8 cellular contexts compared by ENCODE assay signal in the genomic region with DNA sequence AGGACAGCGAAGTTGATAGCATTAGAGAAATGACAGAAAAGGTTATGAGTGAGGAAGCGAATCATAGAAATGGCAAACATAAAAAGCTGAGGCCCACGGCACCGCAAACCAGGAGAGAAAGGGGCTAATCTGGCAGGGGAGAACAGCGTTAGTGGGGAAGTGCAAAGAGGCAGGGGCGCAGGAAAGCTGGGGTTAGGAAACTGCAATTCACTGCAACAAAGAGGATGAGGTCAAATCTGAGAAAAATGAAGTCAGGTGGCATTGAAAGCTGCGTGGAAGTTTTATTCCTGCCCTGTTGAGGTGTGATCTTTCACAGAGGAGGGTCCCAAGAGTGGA. TPM values are rescaled to one million over a fixed set of nuclear protein-coding genes. Genes with fewer than 3 reads are reported as not detected.
DNase-seq lines count a peak whose midpoint lies in the region; ATAC-seq, FAIRE-seq and TF ChIP-seq lines count a peak whose summit lies in the region.

No MANE protein-coding gene starts in this region.

- H3K27ac Mint-ChIP-seq in IgD-negative memory B cell (peak overlapping the region; percentile 3 to 97 (median 89)), immature natural killer cell (peak overlapping the region; percentile 75 to 93 (median 85))

- FAIRE-seq in GM12891 (lab: Jason Lieb, UNC): peak; percentile 75

- H3K9me3 Mint-ChIP-seq in IgD-negative memory B cell: no peaks in the 10 kb centered on the region
- H3K9me3 Mint-ChIP-seq in immature natural killer cell: no peaks in the 10 kb centered on the region

- H3K27me3 Mint-ChIP-seq in IgD-negative memory B cell (peaks cover 1% of the 10 kb centered on the region), immature natural killer cell (ENCODE audit: low read depth in 3 of 3) (peaks cover 2 to 7% (median 4%) of the 10 kb centered on the region in 3 donors)

- H3K4me3 ChIP-seq in ascending aorta (peak overlapping the region; percentile 83 to 86), thoracic aorta (peak overlapping the region; percentile 100)

- H3K4me3 Mint-ChIP-seq in IgD-negative memory B cell (peak overlapping the region; percentile 88 to 96 (median 92)), immature natural killer cell (peak overlapping the region; percentile 86 to 93 (median 89))

- H3K36me3 ChIP-seq in ascending aorta: no peaks in the 10 kb centered on the region
- no peaks in the 10 kb centered on the region for H3K36me3 ChIP-seq in thoracic aorta

- H3K27ac ChIP-seq in ascending aorta: peak overlapping the region; percentile 87 to 90
- H3K27ac ChIP-seq in thoracic aorta: peak overlapping the region; percentile 76 to 84

- H3K4me1 Mint-ChIP-seq in IgD-negative memory B cell: peaks cover 11 to 16% (median 11%) of the 10 kb centered on the region in 3 donors
- peaks cover 17 to 27% of the 10 kb centered on the region in 2 donors for H3K4me1 Mint-ChIP-seq in immature natural killer cell

- TF ChIP-seq POLR2A in GM12891 (IDR thresholded peaks at IDR 0.05; ENCODE audit: low read depth, low read length): no peak

- no peaks in the 10 kb centered on the region for H3K36me3 Mint-ChIP-seq in IgD-negative memory B cell
- no peaks in the 10 kb centered on the region for H3K36me3 Mint-ChIP-seq in immature natural killer cell

- ATAC-seq in thoracic aorta (ENCODE audit: insufficient number of reproducible peaks, low FRiP score, low read depth): no peak
- no peak for ATAC-seq in HG02981 (IDR thresholded peaks at IDR 0.05; ENCODE audit: unreplicated experiment)

- peak; percentile 6 for DNase-seq in GM12891 (ENCODE audit: insufficient read length, low spot score)
- no peak for DNase-seq in ascending aorta (ENCODE audit: low spot score in 2 of 2)
- DNase-seq in immature natural killer cell: no peak
- no peak for DNase-seq in thoracic aorta (ENCODE audit: low spot score)
- DNase-seq in putamen (ENCODE audit: low spot score): no peak
- no peak for DNase-seq in NCI-H1105 treated with DMSO at 0.1 percent for 48 hours (lab: John Stamatoyannopoulos, UW)

- TF ChIP-seq CTCF in ascending aorta (IDR thresholded peaks at IDR 0.05): no peak
- TF ChIP-seq CTCF in thoracic aorta (IDR thresholded peaks at IDR 0.05): no peak

- H3K27me3 ChIP-seq in ascending aorta (no peaks in the 10 kb centered on the region), thoracic aorta (replicated peaks; ENCODE audit: insufficient read depth) (no peaks in the 10 kb centered on the region)

- H3K4me1 ChIP-seq in ascending aorta: peaks cover 0 to 9% of the 10 kb centered on the region in 2 donors
- H3K4me1 ChIP-seq in thoracic aorta (ENCODE audit: control insufficient read depth in 1 of 2, low read depth in 2 of 2): peaks cover 12 to 25% of the 10 kb centered on the region in 2 donors

- intact Hi-C loops in ascending aorta (cut with DNase I): loop anchor here (5.0 kb wide), 1 partner anchor 125 kb away; no protein-coding TSS in a partner anchor

- H3K9me3 ChIP-seq in ascending aorta (no peaks in the 10 kb centered on the region), thoracic aorta (no peaks in the 10 kb centered on the region)

TF ChIP-seq in GM12891, 5 proteins besides CTCF, POLR2A, EP300 and RAD21:
- TF ChIP-seq POLR2AphosphoS5 (IDR thresholded peaks at IDR 0.05; ENCODE audit: low read depth, low read length) (no peak), POU2F2 (IDR thresholded peaks at IDR 0.05; ENCODE audit: low read depth, low read length) (no peak), SPI1 (IDR thresholded peaks at IDR 0.05; ENCODE audit: low read depth, low read length) (0 out of 2 replicates have a peak, but pooled peaks have one; percentile 8)

RNA-seq across cellular contexts. Expression of gene ABI2, which starts 0.6 kb away (rescaled TPM):
- polyA plus RNA-seq in GM12891 (2012; ENCODE audit: low read depth, missing spikeins): 28.5 TPM
- polyA plus RNA-seq in IgD-negative memory B cell (12.9 TPM), immature natural killer cell (10 to 100 TPM; 17.3 to 19.0 (median 17.6) TPM)
- total RNA-seq in ascending aorta (69.1 TPM), thoracic aorta (10 to 100 TPM; 31.3 to 37.9 TPM)
